In the genomic region with DNA sequence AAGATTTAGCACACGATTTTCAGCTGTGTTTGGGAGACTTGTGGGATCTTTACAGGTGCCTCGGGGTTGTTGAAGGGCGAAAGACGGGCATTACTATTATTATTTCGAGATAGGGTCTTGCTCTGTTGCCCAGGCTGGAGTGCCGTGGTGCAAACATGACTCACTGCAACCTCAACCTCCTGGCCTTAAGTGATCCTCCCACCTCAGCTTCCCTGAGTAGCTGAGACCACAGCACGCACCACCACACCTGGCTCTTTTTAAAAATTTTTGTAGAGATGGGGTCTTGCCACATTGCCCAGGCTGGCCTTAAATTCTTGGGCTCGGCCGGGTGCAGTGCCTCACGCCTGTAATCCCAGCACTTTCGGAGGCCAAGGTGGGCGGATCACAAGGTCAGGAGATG, we compare ENCODE assay signal across 34 cellular contexts. TPM values are rescaled to one million over a fixed set of nuclear protein-coding genes. Genes with fewer than 3 reads are reported as not detected.
"Had no signal": no experiment of that assay in that cellular context is flagged by ENCODE, and none has a peak within 500 bp of the region (broad histone marks: within the 10 kb centered on the region; RNA-seq: fewer than 3 reads in every experiment).

No MANE protein-coding gene starts in this region.

- H3K4me1 ChIP-seq: gastroesophageal sphincter had no signal

- H3K27ac ChIP-seq: brain microvascular endothelial cell, epithelial cell of prostate, esophagus squamous epithelium, gastroesophageal sphincter, VCaP had no signal

- H3K4me3 Mint-ChIP-seq: activated B cell treated with CpG ODN at 0.5 μM for 24 hours; activated CD8-positive, alpha-beta T cell treated with anti-CD3 and anti-CD28 coated beads for 36 hours; activated naive CD8-positive, alpha-beta T cell; activated T-cell treated with anti-CD3 and anti-CD28 coated beads, Interleukin-2, amount 50 U/mL, for 4 hours; activated T-helper 17 cell treated with anti-CD3 and anti-CD28 coated beads, Interleukin-2, amount 50 U/mL, for 72 hours; central memory CD8-positive, alpha-beta T cell; T-cell; T-helper 1 cell treated with Interleukin-12 subunit alpha and Interleukin-12 subunit beta and Interleukin-4 antibody, amounts not matched to agents 30 μg/mL and 1 μg/mL, for 36 hours had no signal

- H3K27ac Mint-ChIP-seq: activated B cell treated with CpG ODN at 0.5 μM for 24 hours; activated CD8-positive, alpha-beta T cell treated with anti-CD3 and anti-CD28 coated beads for 36 hours; activated naive CD8-positive, alpha-beta T cell; activated T-helper 17 cell treated with anti-CD3 and anti-CD28 coated beads, Interleukin-2, amount 50 U/mL, for 72 hours; T-cell; T-helper 1 cell treated with Interleukin-12 subunit alpha and Interleukin-12 subunit beta and Interleukin-4 antibody, amounts not matched to agents 30 μg/mL and 1 μg/mL, for 36 hours had no signal

- DNase-seq: activated B cell treated with CpG ODN at 0.5 μM for 24 hours; activated CD4-positive, alpha-beta T cell treated with anti-CD3 and anti-CD28 coated beads for 48 hours; activated CD4-positive, alpha-beta T cell treated with anti-CD3 and anti-CD28 coated beads, Interleukin-2, amount 50 U/mL, for 1 hour; activated CD4-positive, alpha-beta T cell treated with anti-CD3 and anti-CD28 coated beads, Interleukin-2, amount 50 U/mL, for 48 hours; activated CD8-positive, alpha-beta memory T cell treated with anti-CD3 and anti-CD28 coated beads for 24 hours; activated CD8-positive, alpha-beta T cell treated with anti-CD3 and anti-CD28 coated beads for 36 hours; activated effector memory CD4-positive, alpha-beta T cell treated with Interleukin-2 at 50 U/mL for 16 hours; activated gamma-delta T cell treated with Interleukin-2 at 50 U/mL for 16 hours; activated naive CD4-positive, alpha-beta T cell treated with anti-CD3 and anti-CD28 coated beads, Interleukin-2, amount 50 U/mL, for 16 hours; activated naive CD4-positive, alpha-beta T cell treated with Interleukin-2 at 50 U/mL for 16 hours; activated T-cell treated with anti-CD3 and anti-CD28 coated beads, Interleukin-2, amount 50 U/mL, for 4 hours; anterior cingulate cortex; cortex of kidney; effector CD4-positive, alpha-beta T cell; esophagus squamous epithelium; T-cell; T-helper 9 cell had no signal

- H3K4me3 ChIP-seq: esophagus squamous epithelium, gastroesophageal sphincter had no signal

- ATAC-seq: activated CD4-positive, CD25-positive, alpha-beta regulatory T cell treated with anti-CD3 and anti-CD28 coated beads, Interleukin-2, amount 50 U/mL, for 24 hours; activated CD8-positive, alpha-beta T cell treated with anti-CD3 and anti-CD28 coated beads for 36 hours; activated T-cell treated with anti-CD3 and anti-CD28 coated beads, Interleukin-2, amount 50 U/mL, for 4 hours; activated T-helper 17 cell treated with anti-CD3 and anti-CD28 coated beads, Interleukin-2, amount 50 U/mL, for 72 hours; gastroesophageal sphincter; T-cell had no signal

- H3K36me3 Mint-ChIP-seq: activated naive CD8-positive, alpha-beta T cell; T-cell had no signal

- H3K9me3 Mint-ChIP-seq: activated B cell treated with CpG ODN at 0.5 μM for 24 hours; activated CD8-positive, alpha-beta T cell treated with anti-CD3 and anti-CD28 coated beads for 36 hours; activated T-cell treated with anti-CD3 and anti-CD28 coated beads, Interleukin-2, amount 50 U/mL, for 4 hours; activated T-helper 17 cell treated with anti-CD3 and anti-CD28 coated beads, Interleukin-2, amount 50 U/mL, for 72 hours; central memory CD8-positive, alpha-beta T cell; T-cell; T-helper 1 cell treated with Interleukin-12 subunit alpha and Interleukin-12 subunit beta and Interleukin-4 antibody, amounts not matched to agents 30 μg/mL and 1 μg/mL, for 36 hours had no signal

- H3K4me1 Mint-ChIP-seq: activated T-helper 17 cell treated with anti-CD3 and anti-CD28 coated beads, Interleukin-2, amount 50 U/mL, for 72 hours; central memory CD8-positive, alpha-beta T cell had no signal

- H3K9me3 ChIP-seq: esophagus squamous epithelium, gastroesophageal sphincter had no signal

- H3K36me3 ChIP-seq: brain microvascular endothelial cell, esophagus squamous epithelium, gastroesophageal sphincter had no signal

- FAIRE-seq: astrocyte, bronchial epithelial cell, colon, endometrium, endothelial cell of umbilical vein, TTC549 had no signal

RNA-seq across cellular contexts. Expression of a gene that starts 50.7 kb away (rescaled TPM):
- total RNA-seq: dermis blood vessel endothelial cell, endothelial cell of umbilical vein, glomerular endothelial cell had no signal
- polyA plus RNA-seq: endothelial cell of umbilical vein had no signal
